ENCODE assay signal across 1 cellular context in the genomic region with DNA sequence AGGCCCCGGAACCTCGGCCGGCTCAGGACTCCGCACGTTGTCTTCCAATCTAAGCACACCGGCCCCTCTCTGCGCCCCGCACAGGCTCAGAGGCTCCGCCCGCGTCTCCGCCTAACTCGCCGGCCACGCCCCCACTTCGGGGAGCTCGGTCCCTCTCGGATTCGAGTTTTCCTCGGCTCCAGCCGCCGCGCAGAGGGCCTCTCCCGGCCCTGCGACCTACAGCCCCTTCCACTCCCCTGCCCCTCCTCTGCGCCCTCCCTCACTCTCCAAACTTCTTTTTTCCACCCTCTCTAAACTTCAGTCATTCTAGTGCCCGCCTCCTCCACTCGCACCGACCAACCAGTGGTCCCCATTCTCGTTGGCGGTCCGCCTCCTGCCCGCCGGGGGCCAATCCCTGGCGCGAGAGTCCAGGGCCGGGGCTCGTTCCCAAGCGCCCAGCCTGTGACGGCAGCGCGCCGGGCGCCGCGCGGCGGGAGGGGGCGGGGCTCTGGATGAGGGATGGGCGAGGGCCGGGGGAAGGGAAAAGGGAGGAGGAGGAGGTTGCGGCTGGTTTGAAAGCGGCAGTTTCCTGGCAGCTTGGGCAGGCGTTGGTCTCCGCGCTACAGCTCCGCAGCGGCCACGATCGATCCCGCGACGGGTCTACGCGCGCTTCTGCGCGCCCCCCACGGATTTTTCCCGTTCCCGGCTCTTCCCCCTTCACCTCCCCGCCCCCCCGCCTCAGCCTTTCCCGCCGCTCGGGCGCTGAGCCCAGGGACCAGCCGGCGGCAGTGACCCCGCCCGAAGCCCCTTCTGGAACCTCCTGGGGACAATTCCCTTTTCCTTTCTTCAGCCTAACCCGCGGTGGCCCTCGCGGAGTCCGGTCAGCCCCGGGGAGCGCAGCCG.
TF ChIP-seq lines count a peak whose summit lies in the region.

TSS of gene MAGI3 (plus strand) at position 563 of the 882 bp plus-strand sequence. CDS start 519 bp downstream, outside the sequence.

TF ChIP-seq in K562, 482 proteins besides CTCF, POLR2A, EP300 and RAD21 (continued from another document and continues in another):
- TF ChIP-seq, protein P1, sequence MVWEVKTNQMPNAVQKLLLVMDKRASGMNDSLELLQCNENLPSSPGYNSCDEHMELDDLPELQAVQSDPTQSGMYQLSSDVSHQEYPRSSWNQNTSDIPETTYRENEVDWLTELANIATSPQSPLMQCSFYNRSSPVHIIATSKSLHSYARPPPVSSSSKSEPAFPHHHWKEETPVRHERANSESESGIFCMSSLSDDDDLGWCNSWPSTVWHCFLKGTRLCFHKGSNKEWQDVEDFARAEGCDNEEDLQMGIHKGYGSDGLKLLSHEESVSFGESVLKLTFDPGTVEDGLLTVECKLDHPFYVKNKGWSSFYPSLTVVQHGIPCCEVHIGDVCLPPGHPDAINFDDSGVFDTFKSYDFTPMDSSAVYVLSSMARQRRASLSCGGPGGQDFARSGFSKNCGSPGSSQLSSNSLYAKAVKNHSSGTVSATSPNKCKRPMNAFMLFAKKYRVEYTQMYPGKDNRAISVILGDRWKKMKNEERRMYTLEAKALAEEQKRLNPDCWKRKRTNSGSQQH (CRISPR knock-in tag; IDR thresholded peaks at IDR 0.05) = no peak
- TF ChIP-seq PATZ1 (CRISPR knock-in tag; IDR thresholded peaks at IDR 0.05; ENCODE audit: borderline replicate concordance) = no peak
- TF ChIP-seq, protein P2, sequence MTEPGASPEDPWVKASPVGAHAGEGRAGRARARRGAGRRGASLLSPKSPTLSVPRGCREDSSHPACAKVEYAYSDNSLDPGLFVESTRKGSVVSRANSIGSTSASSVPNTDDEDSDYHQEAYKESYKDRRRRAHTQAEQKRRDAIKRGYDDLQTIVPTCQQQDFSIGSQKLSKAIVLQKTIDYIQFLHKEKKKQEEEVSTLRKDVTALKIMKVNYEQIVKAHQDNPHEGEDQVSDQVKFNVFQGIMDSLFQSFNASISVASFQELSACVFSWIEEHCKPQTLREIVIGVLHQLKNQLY (CRISPR knock-in tag; conservative IDR thresholded peaks at IDR 0.05) = no peak
- TF ChIP-seq HNRNPK (IDR thresholded peaks at IDR 0.05; ENCODE audit: low read depth, low read length, poor library complexity, severe bottlenecking) = no peak
- no peak for TF ChIP-seq NR2C1 (IDR thresholded peaks at IDR 0.05)
- TF ChIP-seq NR2C1 (tag; IDR thresholded peaks at IDR 0.05) = no peak
- no peak for TF ChIP-seq CBFB (CRISPR knock-in tag; IDR thresholded peaks at IDR 0.05)
- no peak for TF ChIP-seq ZNF717 (CRISPR knock-in tag; IDR thresholded peaks at IDR 0.05)
- TF ChIP-seq, protein P3, sequence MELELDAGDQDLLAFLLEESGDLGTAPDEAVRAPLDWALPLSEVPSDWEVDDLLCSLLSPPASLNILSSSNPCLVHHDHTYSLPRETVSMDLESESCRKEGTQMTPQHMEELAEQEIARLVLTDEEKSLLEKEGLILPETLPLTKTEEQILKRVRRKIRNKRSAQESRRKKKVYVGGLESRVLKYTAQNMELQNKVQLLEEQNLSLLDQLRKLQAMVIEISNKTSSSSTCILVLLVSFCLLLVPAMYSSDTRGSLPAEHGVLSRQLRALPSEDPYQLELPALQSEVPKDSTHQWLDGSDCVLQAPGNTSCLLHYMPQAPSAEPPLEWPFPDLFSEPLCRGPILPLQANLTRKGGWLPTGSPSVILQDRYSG (tag; conservative IDR thresholded peaks at IDR 0.05; ENCODE audit: low read depth) = no peak
- peak; percentile 79 for TF ChIP-seq CHD2 (IDR thresholded peaks at IDR 0.05; ENCODE audit: low read depth, low read length)
- peak; percentile 19 for TF ChIP-seq RBBP5 (IDR thresholded peaks at IDR 0.05; ENCODE audit: borderline replicate concordance, insufficient read depth, low read length, poor library complexity, severe bottlenecking)
- TF ChIP-seq ZNF586 (CRISPR knock-in tag; conservative IDR thresholded peaks at IDR 0.05) = no peak
- TF ChIP-seq, protein P4, sequence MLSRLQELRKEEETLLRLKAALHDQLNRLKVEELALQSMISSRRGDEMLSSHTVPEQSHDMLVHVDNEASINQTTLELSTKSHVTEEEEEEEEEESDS (CRISPR knock-in tag; IDR thresholded peaks at IDR 0.05) = no peak
- TF ChIP-seq TAF1 (IDR thresholded peaks at IDR 0.05; ENCODE audit: control insufficient read depth, extremely low read depth, insufficient read depth, low read length, severe bottlenecking) = peak; percentile 34
- TF ChIP-seq, protein P5, sequence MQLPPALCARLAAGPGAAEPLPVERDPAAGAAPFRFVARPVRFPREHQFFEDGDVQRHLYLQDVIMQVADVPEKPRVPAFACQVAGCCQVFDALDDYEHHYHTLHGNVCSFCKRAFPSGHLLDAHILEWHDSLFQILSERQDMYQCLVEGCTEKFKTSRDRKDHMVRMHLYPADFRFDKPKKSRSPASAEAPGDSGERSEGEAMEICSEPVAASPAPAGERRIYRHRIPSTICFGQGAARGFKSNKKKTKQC (CRISPR knock-in tag; IDR thresholded peaks at IDR 0.05) = no peak
- TF ChIP-seq, protein P6, sequence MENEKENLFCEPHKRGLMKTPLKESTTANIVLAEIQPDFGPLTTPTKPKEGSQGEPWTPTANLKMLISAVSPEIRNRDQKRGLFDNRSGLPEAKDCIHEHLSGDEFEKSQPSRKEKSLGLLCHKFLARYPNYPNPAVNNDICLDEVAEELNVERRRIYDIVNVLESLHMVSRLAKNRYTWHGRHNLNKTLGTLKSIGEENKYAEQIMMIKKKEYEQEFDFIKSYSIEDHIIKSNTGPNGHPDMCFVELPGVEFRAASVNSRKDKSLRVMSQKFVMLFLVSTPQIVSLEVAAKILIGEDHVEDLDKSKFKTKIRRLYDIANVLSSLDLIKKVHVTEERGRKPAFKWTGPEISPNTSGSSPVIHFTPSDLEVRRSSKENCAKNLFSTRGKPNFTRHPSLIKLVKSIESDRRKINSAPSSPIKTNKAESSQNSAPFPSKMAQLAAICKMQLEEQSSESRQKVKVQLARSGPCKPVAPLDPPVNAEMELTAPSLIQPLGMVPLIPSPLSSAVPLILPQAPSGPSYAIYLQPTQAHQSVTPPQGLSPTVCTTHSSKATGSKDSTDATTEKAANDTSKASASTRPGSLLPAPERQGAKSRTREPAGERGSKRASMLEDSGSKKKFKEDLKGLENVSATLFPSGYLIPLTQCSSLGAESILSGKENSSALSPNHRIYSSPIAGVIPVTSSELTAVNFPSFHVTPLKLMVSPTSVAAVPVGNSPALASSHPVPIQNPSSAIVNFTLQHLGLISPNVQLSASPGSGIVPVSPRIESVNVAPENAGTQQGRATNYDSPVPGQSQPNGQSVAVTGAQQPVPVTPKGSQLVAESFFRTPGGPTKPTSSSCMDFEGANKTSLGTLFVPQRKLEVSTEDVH (IDR thresholded peaks at IDR 0.05; ENCODE audit: low read depth, partially characterized antibody) = no peak
- no peak for TF ChIP-seq ZNF3 (CRISPR knock-in tag; IDR thresholded peaks at IDR 0.05)
- TF ChIP-seq, protein P7, sequence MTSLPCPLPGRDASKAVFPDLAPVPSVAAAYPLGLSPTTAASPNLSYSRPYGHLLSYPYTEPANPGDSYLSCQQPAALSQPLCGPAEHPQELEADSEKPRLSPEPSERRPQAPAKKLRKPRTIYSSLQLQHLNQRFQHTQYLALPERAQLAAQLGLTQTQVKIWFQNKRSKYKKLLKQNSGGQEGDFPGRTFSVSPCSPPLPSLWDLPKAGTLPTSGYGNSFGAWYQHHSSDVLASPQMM (CRISPR knock-in tag; IDR thresholded peaks at IDR 0.05) = no peak
- peak; percentile 25; the same call in 1 of the 2 replicates for TF ChIP-seq KLF13 (tag; IDR thresholded peaks at IDR 0.05; ENCODE audit: borderline replicate concordance, low read depth)
- no peak for TF ChIP-seq ADNP (tag; IDR thresholded peaks at IDR 0.05)
- peak; percentile 76; the same call in 1 of the 2 replicates for TF ChIP-seq KDM2B (CRISPR knock-in tag; IDR thresholded peaks at IDR 0.05)
- TF ChIP-seq ETV6 (IDR thresholded peaks at IDR 0.05; ENCODE audit: borderline replicate concordance in 1 of 2, low read depth in 2 of 2, low read length in 1 of 2) = no peak
- TF ChIP-seq ETV6 (CRISPR knock-in tag; IDR thresholded peaks at IDR 0.05; ENCODE audit: borderline replicate concordance) = no peak
- TF ChIP-seq ZNF830 (CRISPR knock-in tag; IDR thresholded peaks at IDR 0.05) = no peak
- no peak for TF ChIP-seq MYBL2 (IDR thresholded peaks at IDR 0.05; ENCODE audit: low read depth)
- TF ChIP-seq MYBL2 (CRISPR knock-in tag; IDR thresholded peaks at IDR 0.05; ENCODE audit: borderline replicate concordance) = no peak
- no peak for TF ChIP-seq CBX8 (IDR thresholded peaks at IDR 0.05; ENCODE audit: borderline replicate concordance, extremely low read depth, low read depth, low read length, poor library complexity, severe bottlenecking)
- TF ChIP-seq NFYB (IDR thresholded peaks at IDR 0.05; ENCODE audit: extremely low read depth, insufficient read length) = peak; percentile 80
- TF ChIP-seq RFX5 (IDR thresholded peaks at IDR 0.05; ENCODE audit: low read depth, low read length) = no peak
- TF ChIP-seq RCOR1 (IDR thresholded peaks at IDR 0.05; ENCODE audit: borderline replicate concordance in 1 of 2, low read depth in 2 of 2, low read length in 2 of 2) = no peak
- TF ChIP-seq ZKSCAN3 (CRISPR knock-in tag; IDR thresholded peaks at IDR 0.05) = no peak
- no peak for TF ChIP-seq POLR2AphosphoS2 (IDR thresholded peaks at IDR 0.05; ENCODE audit: low read length)
- no peak for TF ChIP-seq MCM3 (IDR thresholded peaks at IDR 0.05)
- no peak; the same call in 1 of the 2 replicates for TF ChIP-seq EP400 (IDR thresholded peaks at IDR 0.05)
- TF ChIP-seq, protein P8, sequence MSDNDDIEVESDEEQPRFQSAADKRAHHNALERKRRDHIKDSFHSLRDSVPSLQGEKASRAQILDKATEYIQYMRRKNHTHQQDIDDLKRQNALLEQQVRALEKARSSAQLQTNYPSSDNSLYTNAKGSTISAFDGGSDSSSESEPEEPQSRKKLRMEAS (CRISPR knock-in tag; IDR thresholded peaks at IDR 0.05) = peak; percentile 56; the same call in 1 of the 2 replicates
- TF ChIP-seq, protein P9, sequence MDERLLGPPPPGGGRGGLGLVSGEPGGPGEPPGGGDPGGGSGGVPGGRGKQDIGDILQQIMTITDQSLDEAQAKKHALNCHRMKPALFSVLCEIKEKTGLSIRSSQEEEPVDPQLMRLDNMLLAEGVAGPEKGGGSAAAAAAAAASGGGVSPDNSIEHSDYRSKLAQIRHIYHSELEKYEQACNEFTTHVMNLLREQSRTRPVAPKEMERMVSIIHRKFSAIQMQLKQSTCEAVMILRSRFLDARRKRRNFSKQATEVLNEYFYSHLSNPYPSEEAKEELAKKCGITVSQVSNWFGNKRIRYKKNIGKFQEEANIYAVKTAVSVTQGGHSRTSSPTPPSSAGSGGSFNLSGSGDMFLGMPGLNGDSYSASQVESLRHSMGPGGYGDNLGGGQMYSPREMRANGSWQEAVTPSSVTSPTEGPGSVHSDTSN (CRISPR knock-in tag; IDR thresholded peaks at IDR 0.05; ENCODE audit: low read depth) = no peak
- TF ChIP-seq, protein P9 (tag; conservative IDR thresholded peaks at IDR 0.05; ENCODE audit: low read depth) = peak; percentile 88
- no peak for TF ChIP-seq SMARCA5 (IDR thresholded peaks at IDR 0.05)
- TF ChIP-seq ZNF124 (CRISPR knock-in tag; IDR thresholded peaks at IDR 0.05) = no peak
- TF ChIP-seq ZNF76 (CRISPR knock-in tag; IDR thresholded peaks at IDR 0.05; ENCODE audit: borderline replicate concordance) = 0 out of 2 replicates have a peak, but pooled peaks have one; percentile 62
- peak; percentile 89 for TF ChIP-seq CTBP1 (IDR thresholded peaks at IDR 0.05; ENCODE audit: borderline replicate concordance)
- TF ChIP-seq SMAD4 (CRISPR knock-in tag; conservative IDR thresholded peaks at IDR 0.05) = peak; percentile 28; the same call in 1 of the 2 replicates
- TF ChIP-seq, protein P10, sequence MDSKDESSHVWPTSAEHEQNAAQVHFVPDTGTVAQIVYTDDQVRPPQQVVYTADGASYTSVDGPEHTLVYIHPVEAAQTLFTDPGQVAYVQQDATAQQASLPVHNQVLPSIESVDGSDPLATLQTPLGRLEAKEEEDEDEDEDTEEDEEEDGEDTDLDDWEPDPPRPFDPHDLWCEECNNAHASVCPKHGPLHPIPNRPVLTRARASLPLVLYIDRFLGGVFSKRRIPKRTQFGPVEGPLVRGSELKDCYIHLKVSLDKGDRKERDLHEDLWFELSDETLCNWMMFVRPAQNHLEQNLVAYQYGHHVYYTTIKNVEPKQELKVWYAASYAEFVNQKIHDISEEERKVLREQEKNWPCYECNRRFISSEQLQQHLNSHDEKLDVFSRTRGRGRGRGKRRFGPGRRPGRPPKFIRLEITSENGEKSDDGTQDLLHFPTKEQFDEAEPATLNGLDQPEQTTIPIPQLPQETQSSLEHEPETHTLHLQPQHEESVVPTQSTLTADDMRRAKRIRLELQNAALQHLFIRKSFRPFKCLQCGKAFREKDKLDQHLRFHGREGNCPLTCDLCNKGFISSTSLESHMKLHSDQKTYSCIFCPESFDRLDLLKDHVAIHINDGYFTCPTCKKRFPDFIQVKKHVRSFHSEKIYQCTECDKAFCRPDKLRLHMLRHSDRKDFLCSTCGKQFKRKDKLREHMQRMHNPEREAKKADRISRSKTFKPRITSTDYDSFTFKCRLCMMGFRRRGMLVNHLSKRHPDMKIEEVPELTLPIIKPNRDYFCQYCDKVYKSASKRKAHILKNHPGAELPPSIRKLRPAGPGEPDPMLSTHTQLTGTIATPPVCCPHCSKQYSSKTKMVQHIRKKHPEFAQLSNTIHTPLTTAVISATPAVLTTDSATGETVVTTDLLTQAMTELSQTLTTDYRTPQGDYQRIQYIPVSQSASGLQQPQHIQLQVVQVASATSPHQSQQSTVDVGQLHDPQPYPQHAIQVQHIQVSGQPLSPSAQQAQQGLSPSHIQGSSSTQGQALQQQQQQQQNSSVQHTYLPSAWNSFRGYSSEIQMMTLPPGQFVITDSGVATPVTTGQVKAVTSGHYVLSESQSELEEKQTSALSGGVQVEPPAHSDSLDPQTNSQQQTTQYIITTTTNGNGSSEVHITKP (IDR thresholded peaks at IDR 0.05; ENCODE audit: partially characterized antibody) = peak; percentile 68
